In genomic region chr5:150672237-150672883, GRCh38 we compare ENCODE assay signal across 8 cellular contexts. TPM values are rescaled to one million over a fixed set of nuclear protein-coding genes. Genes with fewer than 3 reads are reported as not detected.
DNase-seq lines count a peak whose midpoint lies in the region; ATAC-seq, FAIRE-seq and TF ChIP-seq lines count a peak whose summit lies in the region.

No MANE protein-coding gene starts in this region.

- peaks cover 20% of the 10 kb centered on the region for H3K4me1 Mint-ChIP-seq in brain

- H3K27ac Mint-ChIP-seq in brain, result peak overlapping the region; percentile 28 to 49 (median 48)

- H3K27me3 Mint-ChIP-seq in brain, result peaks cover 17% of the 10 kb centered on the region

- no peaks in the 10 kb centered on the region for H3K9me3 Mint-ChIP-seq in brain

- H3K4me2 ChIP-seq in keratinocyte (ENCODE audit: control insufficient read depth, extremely low read depth, insufficient read depth, low read depth, low read length), result peak overlapping the region; percentile 76

- no peaks in the 10 kb centered on the region for H3K9me1 ChIP-seq in keratinocyte (ENCODE audit: control insufficient read depth, extremely low read depth, insufficient read depth, low read length)

- FAIRE-seq in GM12891 (lab: Jason Lieb, UNC), result peak; percentile 71
- no peak for FAIRE-seq in keratinocyte (lab: Jason Lieb, UNC)

- H4K20me1 ChIP-seq in keratinocyte (ENCODE audit: control insufficient read depth, extremely low read depth, insufficient read depth, low read length), result no peaks in the 10 kb centered on the region

- peaks cover 18% of the 10 kb centered on the region for H3K27me3 ChIP-seq in keratinocyte (ENCODE audit: control insufficient read depth, extremely low read depth, insufficient read depth, low read length)

- dilution Hi-C loops in keratinocyte (cut with MboI; ENCODE audit: extremely low pct_ligation_motif_present, low sequenced_read_pairs), result no loop called here

- TF ChIP-seq CTCF in brain (conservative IDR thresholded peaks at IDR 0.05) (no peak), keratinocyte (optimal IDR thresholded peaks at IDR 0.05 in 1 of 3, IDR thresholded peaks at IDR 0.05 in 1 of 3, conservative IDR thresholded peaks at IDR 0.05 in 1 of 3; ENCODE audit: extremely low read depth in 1 of 3, insufficient read depth in 2 of 3, low read length in 3 of 3) (peak in 2 of 3 experiments; percentile 10 to 45)

- H3K4me1 ChIP-seq in keratinocyte (ENCODE audit: control insufficient read depth, extremely low read depth, insufficient read depth, low read length), result peaks cover 17% of the 10 kb centered on the region

- H3K9me3 ChIP-seq in keratinocyte (ENCODE audit: control insufficient read depth, low read depth, low read length), result no peaks in the 10 kb centered on the region

- no peak for DNase-seq in GM12891 (ENCODE audit: insufficient read length, low spot score)
- peak; percentile 23 for DNase-seq in NOMO-1 treated with dmso at 0.1 percent for 144 hours (lab: John Stamatoyannopoulos, UW; ENCODE audit: unreplicated experiment)
- peak; percentile 54 for DNase-seq in keratinocyte (ENCODE audit: low read depth, low spot score)
- peak; percentile 42 for DNase-seq in stimulated activated CD4-positive, alpha-beta T cell treated with anti-CD3 and anti-CD28 coated beads, Interleukin-15, amount 100 ng/mL, for 24 hours
- DNase-seq in NCI-H1105 (lab: John Stamatoyannopoulos, UW), result no peak

- H3K4me3 ChIP-seq in keratinocyte (ENCODE audit: control insufficient read depth in 2 of 3, extremely low read depth in 1 of 3, insufficient read depth in 2 of 3, low read depth in 1 of 3, low read length in 3 of 3), result peak overlapping the region; percentile 2 to 61 (median 61)

- H3K36me3 Mint-ChIP-seq in brain, result no peaks in the 10 kb centered on the region

- no peak overlapping the region for H3K27ac ChIP-seq in keratinocyte (ENCODE audit: control insufficient read depth, insufficient read depth, low read length)

- H2AFZ ChIP-seq in keratinocyte (ENCODE audit: control insufficient read depth, low read length), result peak overlapping the region; percentile 52

- H3K36me3 ChIP-seq in keratinocyte (ENCODE audit: control insufficient read depth in 2 of 2, extremely low read depth in 1 of 2, insufficient read depth in 2 of 2, low read length in 2 of 2), result no peaks in the 10 kb centered on the region

- H3K79me2 ChIP-seq in keratinocyte (ENCODE audit: control insufficient read depth, insufficient read depth, low read length), result no peaks in the 10 kb centered on the region

- peak overlapping the region; percentile 81 to 86 (median 83) for H3K4me3 Mint-ChIP-seq in brain

- peak overlapping the region; percentile 13 for H3K9ac ChIP-seq in keratinocyte (ENCODE audit: control insufficient read depth, extremely low read depth, insufficient read depth, low read length)

- TF ChIP-seq POLR2A in GM12891 (IDR thresholded peaks at IDR 0.05; ENCODE audit: low read depth, low read length), result no peak

- ATAC-seq in HG03095 (IDR thresholded peaks at IDR 0.05; ENCODE audit: unreplicated experiment) (no peak), GM18868 (IDR thresholded peaks at IDR 0.05; ENCODE audit: unreplicated experiment) (no peak)

TF ChIP-seq in GM12891, 5 proteins besides CTCF, POLR2A, EP300 and RAD21:
- no peak for TF ChIP-seq POU2F2 (IDR thresholded peaks at IDR 0.05; ENCODE audit: low read depth, low read length)
- no peak for TF ChIP-seq PAX5 (IDR thresholded peaks at IDR 0.05; ENCODE audit: insufficient read depth, low read length, severe bottlenecking)
- no peak for TF ChIP-seq TAF1 (IDR thresholded peaks at IDR 0.05; ENCODE audit: low read depth, low read length)
TF ChIP-seq in GM12891: peak in this region for 0.

RNA-seq across cellular contexts. Expression of gene MYOZ3, which starts 11.3 kb away (rescaled TPM):
- polyA plus RNA-seq in GM12891 (2012; ENCODE audit: low read depth, missing spikeins), result 0.18 TPM
- 0.24 TPM for polyA plus RNA-seq in brain (ENCODE audit: insufficient read depth, low read depth, low replicate concordance)
- polyA plus RNA-seq in keratinocyte, result 0.03 to 0.05 TPM in 2 of 3 replicates, not detected in the other
- not detected for polyA plus RNA-seq in keratinocyte (2011; ENCODE audit: low read depth)
- 0.02 TPM in 1 of 2 replicates, not detected in the other for polyA plus RNA-seq in keratinocyte (2011; cell fraction: cytosol; rRNA removed)
- 0.06 and 0.21 TPM in 2 replicates for polyA plus RNA-seq in keratinocyte (2011; cell fraction: nucleus; rRNA removed)
- polyA plus RNA-seq in keratinocyte (2012; ENCODE audit: low replicate concordance), result 0.03 and 0.17 TPM in 2 replicates
- polyA minus RNA-seq in keratinocyte, result 0.26 TPM in 1 of 3 replicates, not detected in the others
- polyA minus RNA-seq in keratinocyte (2011; cell fraction: cytosol; rRNA and poly(A)+ RNA removed), result not detected
- polyA minus RNA-seq in keratinocyte (2011; cell fraction: nucleus; rRNA and poly(A)+ RNA removed), result not detected in 2 replicates

RNA-seq across cellular contexts. Expression of gene RBM22, which starts 28.5 kb away (rescaled TPM):
- 37.9 TPM for polyA plus RNA-seq in GM12891 (2012; ENCODE audit: low read depth, missing spikeins)
- polyA plus RNA-seq in brain (ENCODE audit: insufficient read depth, low read depth, low replicate concordance) (52.7 TPM), keratinocyte (26.2 to 52.4 TPM (median 34.7 TPM) in 3 replicates)
- polyA plus RNA-seq in keratinocyte (2011; ENCODE audit: low read depth), result 14.5 TPM
- polyA plus RNA-seq in keratinocyte (2011; cell fraction: cytosol; rRNA removed), result 25.8 and 36.0 TPM in 2 replicates
- polyA plus RNA-seq in keratinocyte (2011; cell fraction: nucleus; rRNA removed), result 45.2 and 60.3 TPM in 2 replicates
- 30.2 and 31.3 TPM in 2 replicates for polyA plus RNA-seq in keratinocyte (2012; ENCODE audit: low replicate concordance)
- polyA minus RNA-seq in keratinocyte, result 15.3 to 29.9 TPM (median 20.9 TPM) in 3 replicates
- 17.8 TPM for polyA minus RNA-seq in keratinocyte (2011; cell fraction: cytosol; rRNA and poly(A)+ RNA removed)
- 15.5 and 23.2 TPM in 2 replicates for polyA minus RNA-seq in keratinocyte (2011; cell fraction: nucleus; rRNA and poly(A)+ RNA removed)

RNA-seq across cellular contexts. Expression of gene SYNPO, which starts 31.9 kb away (rescaled TPM):
- polyA plus RNA-seq in GM12891 (2012; ENCODE audit: low read depth, missing spikeins), result 27.9 TPM
- polyA plus RNA-seq in brain (ENCODE audit: insufficient read depth, low read depth, low replicate concordance) (50.7 TPM), keratinocyte (6.0 to 11.2 TPM (median 10.7 TPM) in 3 replicates)
- 1.3 TPM for polyA plus RNA-seq in keratinocyte (2011; ENCODE audit: low read depth)
- polyA plus RNA-seq in keratinocyte (2011; cell fraction: cytosol; rRNA removed), result 25.4 and 30.0 TPM in 2 replicates
- 33.8 and 34.5 TPM in 2 replicates for polyA plus RNA-seq in keratinocyte (2011; cell fraction: nucleus; rRNA removed)
- 6.1 and 27.4 TPM in 2 replicates for polyA plus RNA-seq in keratinocyte (2012; ENCODE audit: low replicate concordance)
- 9.0 to 78.1 TPM (median 23.8 TPM) in 3 replicates for polyA minus RNA-seq in keratinocyte
- 23.2 TPM for polyA minus RNA-seq in keratinocyte (2011; cell fraction: cytosol; rRNA and poly(A)+ RNA removed)
- 11.4 and 16.4 TPM in 2 replicates for polyA minus RNA-seq in keratinocyte (2011; cell fraction: nucleus; rRNA and poly(A)+ RNA removed)

Comparison
In these comparisons a context has a peak if more than half of its experiments do, and no peak if none do; other contexts are left out.
1. DNase-seq: peak in NOMO-1 treated with dmso at 0.1 percent for 144 hours (single experiment), keratinocyte (single experiment) and stimulated activated CD4-positive, alpha-beta T cell treated with anti-CD3 and anti-CD28 coated beads, Interleukin-15, amount 100 ng/mL, for 24 hours (single experiment); none in GM12891 (single experiment) and NCI-H1105 (single experiment).
2. CTCF ChIP-seq: peak in keratinocyte (2 of 3); none in brain (0 of 2).